ENCODE assay signal across 12 cellular contexts in genomic region chrX:6227445-6227820, GRCh38. TPM values are rescaled to one million over a fixed set of nuclear protein-coding genes. Genes with fewer than 3 reads are reported as not detected.
DNase-seq lines count a peak whose midpoint lies in the region; ATAC-seq and TF ChIP-seq lines count a peak whose summit lies in the region.
"Had no signal": no experiment of that assay in that cellular context is flagged by ENCODE, and none has a peak within 500 bp of the region (broad histone marks: within the 10 kb centered on the region; RNA-seq: fewer than 3 reads in every experiment).

No MANE protein-coding gene starts in this region.

- H3K4me1 Mint-ChIP-seq in progenitor cell of endocrine pancreas (ENCODE audit: low read depth) (peaks cover 23% of the 10 kb centered on the region), Calu3 (ENCODE audit: low read depth, unreplicated experiment) (no peaks in the 10 kb centered on the region)
- H3K4me1 Mint-ChIP-seq: CD14-positive monocyte had no signal

- H3K9me3 Mint-ChIP-seq in progenitor cell of endocrine pancreas (ENCODE audit: low read depth) (no peaks in the 10 kb centered on the region), Calu3 (ENCODE audit: low read depth, unreplicated experiment) (peaks cover 9% of the 10 kb centered on the region)

- H3K9ac ChIP-seq in DND-41 (ENCODE audit: low read depth, low read length) = peak overlapping the region; percentile 88

- H3K36me3 Mint-ChIP-seq in progenitor cell of endocrine pancreas (ENCODE audit: insufficient read depth) (no peaks in the 10 kb centered on the region), Calu3 (ENCODE audit: insufficient read depth, unreplicated experiment) (no peaks in the 10 kb centered on the region)
- H3K36me3 Mint-ChIP-seq: CD14-positive monocyte had no signal

- H3K36me3 ChIP-seq in DND-41 (ENCODE audit: insufficient read depth, low read length) = peaks cover 38% of the 10 kb centered on the region
- H3K36me3 ChIP-seq in right atrium auricular region = no peaks in the 10 kb centered on the region

- H3K4me3 ChIP-seq in DND-41 (ENCODE audit: low read depth in 1 of 2, low read length in 2 of 2) = peak overlapping the region; percentile 76 to 78
- H3K4me3 ChIP-seq in right atrium auricular region = peak overlapping the region; percentile 22 to 46

- intact Hi-C loops in Calu3 (cut with micrococcal nuclease; ENCODE audit: unreplicated experiment) = no loop called here

- TF ChIP-seq CTCF in DND-41 (IDR thresholded peaks at IDR 0.05; ENCODE audit: borderline replicate concordance, extremely low read depth, low read length, poor library complexity, severe bottlenecking) (no peak), right atrium auricular region (IDR thresholded peaks at IDR 0.05) (no peak), progenitor cell of endocrine pancreas (IDR thresholded peaks at IDR 0.05; ENCODE audit: unreplicated experiment) (no peak), Calu3 (IDR thresholded peaks at IDR 0.05; ENCODE audit: unreplicated experiment) (no peak)

- peaks cover 35% of the 10 kb centered on the region for H3K27me3 Mint-ChIP-seq in progenitor cell of endocrine pancreas
- H3K27me3 Mint-ChIP-seq in Calu3 (ENCODE audit: unreplicated experiment) = peaks cover 15% of the 10 kb centered on the region

- H3K27ac ChIP-seq in DND-41 (ENCODE audit: low read length) (peak overlapping the region; percentile 95), right atrium auricular region (no peak overlapping the region)

- peak overlapping the region; percentile 82 for H3K4me3 Mint-ChIP-seq in progenitor cell of endocrine pancreas (ENCODE audit: low read depth)
- H3K4me3 Mint-ChIP-seq in Calu3 (ENCODE audit: low read depth, unreplicated experiment) = no peak overlapping the region
- H3K4me3 Mint-ChIP-seq: activated T-cell treated with anti-CD3 and anti-CD28 coated beads, Interleukin-2, amount 50 U/mL, for 4 hours had no signal

- H3K27ac Mint-ChIP-seq in progenitor cell of endocrine pancreas = peak overlapping the region; percentile 89
- no peak overlapping the region for H3K27ac Mint-ChIP-seq in Calu3 (ENCODE audit: unreplicated experiment)

- peaks cover 38% of the 10 kb centered on the region for H4K20me1 ChIP-seq in DND-41 (ENCODE audit: insufficient read depth, low read length)

- DNase-seq in DND-41 = peak; percentile 65
- peak; percentile 77 for DNase-seq in NCI-H748 (lab: John Stamatoyannopoulos, UW; ENCODE audit: unreplicated experiment)
- DNase-seq in right atrium auricular region (ENCODE audit: low spot score) = no peak
- DNase-seq in progenitor cell of endocrine pancreas (ENCODE audit: low spot score, unreplicated experiment) = no peak
- no peak for DNase-seq in NCI-H2171 (lab: John Stamatoyannopoulos, UW)
- DNase-seq in NCI-H774 (lab: John Stamatoyannopoulos, UW) = no peak
- no peak for DNase-seq in Calu3
- no peak for DNase-seq in HK-2 (ENCODE audit: unreplicated experiment)
- DNase-seq: activated T-cell treated with anti-CD3 and anti-CD28 coated beads, Interleukin-2, amount 50 U/mL, for 4 hours; NCI-H2081; stimulated activated CD4-positive, alpha-beta T cell treated with anti-CD3 and anti-CD28 coated beads, Interleukin-15, amount 100 ng/mL, for 24 hours had no signal

- peaks cover 37% of the 10 kb centered on the region for H3K4me1 ChIP-seq in DND-41 (ENCODE audit: insufficient read depth, low read length)
- H3K4me1 ChIP-seq in right atrium auricular region = peaks cover 0 to 10% of the 10 kb centered on the region in 2 donors

- H3K9me3 ChIP-seq in DND-41 (ENCODE audit: insufficient read depth, low read length, severe bottlenecking) (no peaks in the 10 kb centered on the region), right atrium auricular region (no peaks in the 10 kb centered on the region)

- peak; percentile 21 for ATAC-seq in DND-41 (ENCODE audit: insufficient read depth, low read depth)
- ATAC-seq: activated T-cell treated with anti-CD3 and anti-CD28 coated beads, Interleukin-2, amount 50 U/mL, for 4 hours had no signal

- CTCF ChIA-PET in Calu3 (lab: Charles Lee) = no interaction called here

- peak overlapping the region; percentile 64 for H3K4me2 ChIP-seq in DND-41 (ENCODE audit: insufficient read depth, low read length)

- H3K27me3 ChIP-seq in DND-41 (ENCODE audit: insufficient read depth, low read length, poor library complexity) = no peaks in the 10 kb centered on the region
- peaks cover 0 to 24% of the 10 kb centered on the region in 2 donors for H3K27me3 ChIP-seq in right atrium auricular region

- peaks cover 80% of the 10 kb centered on the region for H3K79me2 ChIP-seq in DND-41 (ENCODE audit: insufficient read depth, low read length)

- no peak overlapping the region for H2AFZ ChIP-seq in DND-41 (ENCODE audit: low read depth, low read length)

- BruUV-seq in Calu3 (replicated peaks; lab: Mats Ljungman, UMichigan) = no TSS peak

RNA-seq across cellular contexts. Expression of gene NLGN4X, which starts 1.2 kb away (rescaled TPM):
- total RNA-seq in right atrium auricular region (1 to 10 TPM; 4.2 to 6.1 TPM), progenitor cell of endocrine pancreas (43.4 and 45.0 TPM in 2 replicates), Calu3 (2022) (not detected in 2 replicates)

Comparison
In these comparisons a context has a peak if more than half of its experiments do, and no peak if none do; other contexts are left out.
1. DNase-seq: peak in DND-41 (single experiment) and NCI-H748 (single experiment); none in right atrium auricular region (single experiment), progenitor cell of endocrine pancreas (single experiment), NCI-H2171 (single experiment), NCI-H774 (single experiment), Calu3 (single experiment) and HK-2 (single experiment).